Comparison of ENCODE assay signal across 8 cellular contexts in genomic region chr2:84939426-84940087, GRCh38. TPM values are rescaled to one million over a fixed set of nuclear protein-coding genes. Genes with fewer than 3 reads are reported as not detected.
DNase-seq lines count a peak whose midpoint lies in the region; ATAC-seq, FAIRE-seq and TF ChIP-seq lines count a peak whose summit lies in the region.

No MANE protein-coding gene starts in this region.

- H3K4me3 ChIP-seq in lower lobe of right lung: no peak overlapping the region
- H3K4me3 ChIP-seq in upper lobe of right lung: no peak overlapping the region

- ATAC-seq in GM19455 (IDR thresholded peaks at IDR 0.05; ENCODE audit: unreplicated experiment): peak; percentile 80
- ATAC-seq in HG03558 (IDR thresholded peaks at IDR 0.05; ENCODE audit: extremely low read depth, unreplicated experiment): peak; percentile 50
- peak; percentile 80 for ATAC-seq in lower lobe of right lung
- peak; percentile 84 for ATAC-seq in upper lobe of right lung

- no peaks in the 10 kb centered on the region for H3K9me3 ChIP-seq in lower lobe of right lung
- H3K9me3 ChIP-seq in upper lobe of right lung: no peaks in the 10 kb centered on the region

- DNase-seq in activated CD4-positive, alpha-beta T cell treated with anti-CD3 and anti-CD28 coated beads, Interleukin-2, amount 50 U/mL, for 24 hours (ENCODE audit: low read depth in 1 of 2, low spot score in 1 of 2): peak; percentile 46 to 74
- DNase-seq in lower lobe of right lung (no peak), upper lobe of right lung (no peak), NCI-H82 (lab: John Stamatoyannopoulos, UW) (no peak), NCI-H2227 (lab: John Stamatoyannopoulos, UW; ENCODE audit: unreplicated experiment) (no peak)

- TF ChIP-seq CTCF in lower lobe of right lung (IDR thresholded peaks at IDR 0.05): no peak
- no peak for TF ChIP-seq CTCF in upper lobe of right lung (IDR thresholded peaks at IDR 0.05)

- H3K27me3 ChIP-seq in lower lobe of right lung (ENCODE audit: low read depth) (no peaks in the 10 kb centered on the region), upper lobe of right lung (no peaks in the 10 kb centered on the region)

- H3K4me1 ChIP-seq in lower lobe of right lung (no peaks in the 10 kb centered on the region), upper lobe of right lung (no peaks in the 10 kb centered on the region)

- peak; percentile 67 for FAIRE-seq in A204.1 (lab: Jason Lieb, UNC)

- H3K27ac ChIP-seq in lower lobe of right lung (no peak overlapping the region), upper lobe of right lung (peak overlapping the region; percentile 36)

- intact Hi-C loops in lower lobe of right lung (cut with DNase I) (no loop called here), upper lobe of right lung (cut with DNase I) (loop anchor here (10.0 kb wide), 1 partner anchor 445 kb away; no protein-coding TSS in a partner anchor)

- H3K36me3 ChIP-seq in lower lobe of right lung (no peaks in the 10 kb centered on the region), upper lobe of right lung (no peaks in the 10 kb centered on the region)

RNA-seq across cellular contexts. Expression of gene KCMF1, which starts 31.4 kb away (rescaled TPM):
- total RNA-seq in lower lobe of right lung (64.2 TPM), upper lobe of right lung (72.9 TPM)

RNA-seq across cellular contexts. Expression of gene TMSB10, which starts 34.1 kb away (rescaled TPM):
- total RNA-seq in lower lobe of right lung (1,739 TPM), upper lobe of right lung (1,558 TPM)

RNA-seq across cellular contexts. Expression of gene TRABD2A, which starts 58.7 kb away (rescaled TPM):
- total RNA-seq in lower lobe of right lung (5.4 TPM), upper lobe of right lung (6.5 TPM)

Comparison
In these comparisons a context has a peak if more than half of its experiments do, and no peak if none do; other contexts are left out.
1. DNase-seq: peak in activated CD4-positive, alpha-beta T cell treated with anti-CD3 and anti-CD28 coated beads, Interleukin-2, amount 50 U/mL, for 24 hours (2 of 2); none in lower lobe of right lung (single experiment), upper lobe of right lung (single experiment), NCI-H82 (single experiment) and NCI-H2227 (single experiment).
2. Peak in every context shown above with its lines, with median percentiles within 50 percentile points of each other: ATAC-seq.